1 cellular context compared by ENCODE assay signal in genomic region chr1:67294836-67295622, GRCh38.
TF ChIP-seq lines count a peak whose summit lies in the region.

No MANE protein-coding gene starts in this region.

TF ChIP-seq in H1, 55 proteins besides CTCF, POLR2A, EP300 and RAD21:
- TF ChIP-seq HDAC2 (IDR thresholded peaks at IDR 0.05; ENCODE audit: borderline replicate concordance in 1 of 2, low read depth in 2 of 2, low read length in 2 of 2) (no peak), KDM1A (IDR thresholded peaks at IDR 0.05; ENCODE audit: borderline replicate concordance, low read length) (no peak), SP2 (IDR thresholded peaks at IDR 0.05; ENCODE audit: low read length) (no peak), BRCA1 (IDR thresholded peaks at IDR 0.05; ENCODE audit: low read depth, low read length) (no peak), GABPA (IDR thresholded peaks at IDR 0.05; ENCODE audit: borderline replicate concordance, insufficient read depth, low read length) (no peak), ASH2L (IDR thresholded peaks at IDR 0.05; ENCODE audit: low read length) (no peak), NRF1 (IDR thresholded peaks at IDR 0.05; ENCODE audit: low read depth, low read length) (no peak), YY1 (IDR thresholded peaks at IDR 0.05; ENCODE audit: low read depth, low read length) (no peak), POU5F1 (IDR thresholded peaks at IDR 0.05; ENCODE audit: low read depth, low read length) (no peak), EZH2 (IDR thresholded peaks at IDR 0.05; ENCODE audit: low read depth, low read length, severe bottlenecking) (no peak), FOSL1 (IDR thresholded peaks at IDR 0.05; ENCODE audit: insufficient read depth, low read depth, low read length) (no peak), SUZ12 (IDR thresholded peaks at IDR 0.05; ENCODE audit: low read length) (no peak), TAF7 (optimal IDR thresholded peaks at IDR 0.05; ENCODE audit: borderline replicate concordance, low read depth, low read length) (no peak), CBX5 (IDR thresholded peaks at IDR 0.05; ENCODE audit: low read depth, low read length) (no peak), SIX5 (IDR thresholded peaks at IDR 0.05; ENCODE audit: low read depth, low read length) (no peak), SAP30 (IDR thresholded peaks at IDR 0.05; ENCODE audit: insufficient read depth, insufficient replicate concordance, low read length) (no peak)
- TF ChIP-seq, protein P1, sequence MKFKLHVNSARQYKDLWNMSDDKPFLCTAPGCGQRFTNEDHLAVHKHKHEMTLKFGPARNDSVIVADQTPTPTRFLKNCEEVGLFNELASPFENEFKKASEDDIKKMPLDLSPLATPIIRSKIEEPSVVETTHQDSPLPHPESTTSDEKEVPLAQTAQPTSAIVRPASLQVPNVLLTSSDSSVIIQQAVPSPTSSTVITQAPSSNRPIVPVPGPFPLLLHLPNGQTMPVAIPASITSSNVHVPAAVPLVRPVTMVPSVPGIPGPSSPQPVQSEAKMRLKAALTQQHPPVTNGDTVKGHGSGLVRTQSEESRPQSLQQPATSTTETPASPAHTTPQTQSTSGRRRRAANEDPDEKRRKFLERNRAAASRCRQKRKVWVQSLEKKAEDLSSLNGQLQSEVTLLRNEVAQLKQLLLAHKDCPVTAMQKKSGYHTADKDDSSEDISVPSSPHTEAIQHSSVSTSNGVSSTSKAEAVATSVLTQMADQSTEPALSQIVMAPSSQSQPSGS (IDR thresholded peaks at IDR 0.05; ENCODE audit: low read length): no peak
- TF ChIP-seq, protein P2, sequence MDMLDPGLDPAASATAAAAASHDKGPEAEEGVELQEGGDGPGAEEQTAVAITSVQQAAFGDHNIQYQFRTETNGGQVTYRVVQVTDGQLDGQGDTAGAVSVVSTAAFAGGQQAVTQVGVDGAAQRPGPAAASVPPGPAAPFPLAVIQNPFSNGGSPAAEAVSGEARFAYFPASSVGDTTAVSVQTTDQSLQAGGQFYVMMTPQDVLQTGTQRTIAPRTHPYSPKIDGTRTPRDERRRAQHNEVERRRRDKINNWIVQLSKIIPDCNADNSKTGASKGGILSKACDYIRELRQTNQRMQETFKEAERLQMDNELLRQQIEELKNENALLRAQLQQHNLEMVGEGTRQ (IDR thresholded peaks at IDR 0.05; ENCODE audit: low read length): no peak
